In the genomic region with DNA sequence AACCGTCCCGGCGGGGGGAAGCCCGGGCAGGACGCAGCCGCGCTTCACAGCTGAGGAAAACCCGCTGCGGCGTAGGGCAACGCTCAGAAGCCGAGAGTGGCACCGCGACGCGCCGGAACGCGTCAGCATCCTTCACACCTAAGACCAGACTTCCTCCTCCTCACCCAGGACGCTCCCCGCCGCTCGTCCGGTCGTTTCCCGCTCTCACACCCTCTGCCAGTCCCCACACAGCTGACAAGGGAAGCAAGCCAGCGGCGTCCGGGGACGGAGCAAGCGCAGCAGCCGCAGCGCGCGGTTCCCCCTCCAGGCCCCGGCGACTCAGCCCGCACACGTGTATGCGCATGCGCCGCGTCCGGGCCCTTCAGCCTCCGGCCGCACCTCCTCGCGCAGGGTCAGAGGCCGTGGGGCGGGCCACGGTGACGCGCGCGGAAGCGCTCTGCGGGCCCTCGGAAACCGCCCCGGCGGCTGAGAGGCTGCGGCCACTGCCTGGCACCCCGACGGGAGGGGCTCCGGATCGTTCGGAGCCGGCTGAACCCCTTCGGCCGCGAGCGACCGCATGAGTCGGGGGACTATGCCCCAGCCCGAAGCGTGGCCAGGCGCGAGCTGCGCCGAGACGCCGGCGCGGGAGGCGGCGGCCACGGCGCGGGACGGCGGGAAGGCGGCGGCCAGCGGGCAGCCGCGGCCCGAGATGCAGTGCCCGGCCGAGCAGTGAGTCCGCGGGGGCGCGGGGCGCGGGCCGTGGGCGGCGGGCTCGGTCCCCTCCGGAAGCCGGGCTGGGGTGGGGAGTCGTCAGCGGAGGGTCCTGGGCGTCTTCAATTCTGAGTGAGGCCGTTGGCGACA, we compare ENCODE assay signal across 1 cellular context.
TF ChIP-seq lines count a peak whose summit lies in the region.

A gene (plus strand): TSS at position 449 of the 840 bp plus-strand sequence. CDS start 108 bp downstream, at position 557.

TF ChIP-seq in H1, 55 proteins besides CTCF, POLR2A, EP300 and RAD21:
- TF ChIP-seq KDM5A (IDR thresholded peaks at IDR 0.05; ENCODE audit: low read length) (no peak), CHD2 (IDR thresholded peaks at IDR 0.05; ENCODE audit: low read length) (no peak), RXRA (IDR thresholded peaks at IDR 0.05; ENCODE audit: insufficient read depth, low read depth, low read length) (no peak), JUND (IDR thresholded peaks at IDR 0.05; ENCODE audit: low read length) (no peak), BACH1 (IDR thresholded peaks at IDR 0.05; ENCODE audit: low read length) (peak; percentile 74), EGR1 (IDR thresholded peaks at IDR 0.05; ENCODE audit: borderline replicate concordance, low read depth, low read length) (no peak), HDAC2 (IDR thresholded peaks at IDR 0.05; ENCODE audit: borderline replicate concordance in 1 of 2, low read depth in 2 of 2, low read length in 2 of 2) (peak; percentile 69 to 77; a peak in 2 of 4 replicates), TCF12 (IDR thresholded peaks at IDR 0.05; ENCODE audit: low read depth, low read length) (no peak), NANOG (IDR thresholded peaks at IDR 0.05; ENCODE audit: insufficient read depth, low read depth, low read length, poor library complexity, severe bottlenecking) (no peak), KDM1A (IDR thresholded peaks at IDR 0.05; ENCODE audit: borderline replicate concordance, low read length) (no peak), FOSL1 (IDR thresholded peaks at IDR 0.05; ENCODE audit: insufficient read depth, low read depth, low read length) (no peak), CREB1 (IDR thresholded peaks at IDR 0.05) (peak; percentile 61; the same call in 1 of the 2 replicates), EZH2 (IDR thresholded peaks at IDR 0.05; ENCODE audit: low read depth, low read length, severe bottlenecking) (peak; percentile 51), RFX5 (IDR thresholded peaks at IDR 0.05; ENCODE audit: borderline replicate concordance, low read depth, low read length) (no peak), GABPA (IDR thresholded peaks at IDR 0.05; ENCODE audit: borderline replicate concordance, insufficient read depth, low read length) (no peak), MAFK (IDR thresholded peaks at IDR 0.05; ENCODE audit: low read depth, low read length) (no peak), ASH2L (IDR thresholded peaks at IDR 0.05; ENCODE audit: low read length) (peak; percentile 64), SRF (IDR thresholded peaks at IDR 0.05; ENCODE audit: low read depth, low read length) (no peak), KDM4A (IDR thresholded peaks at IDR 0.05; ENCODE audit: low read depth, low read length, severe bottlenecking) (peak; percentile 87), RNF2 (IDR thresholded peaks at IDR 0.05; ENCODE audit: borderline replicate concordance, low read depth, low read length, missing control alignments, poor library complexity, severe bottlenecking) (peak; percentile 30), CBX5 (IDR thresholded peaks at IDR 0.05; ENCODE audit: low read depth, low read length) (no peak), JUN (IDR thresholded peaks at IDR 0.05; ENCODE audit: low read depth, low read length) (no peak), NRF1 (IDR thresholded peaks at IDR 0.05; ENCODE audit: low read depth, low read length) (peak; percentile 67), ZNF274 (IDR thresholded peaks at IDR 0.05; ENCODE audit: borderline replicate concordance, extremely low read depth, low read length) (no peak), TAF1 (IDR thresholded peaks at IDR 0.05; ENCODE audit: low read depth, low read length) (peak; percentile 64; the same call in 1 of the 2 replicates), SIN3A (conservative IDR thresholded peaks at IDR 0.05 in 1 of 2, IDR thresholded peaks at IDR 0.05 in 1 of 2; ENCODE audit: low read depth in 1 of 2, low read length in 2 of 2) (peak in 1 of 2 experiments; percentile 58; a peak in 1 of 4 replicates), YY1 (IDR thresholded peaks at IDR 0.05; ENCODE audit: low read depth, low read length) (no peak), GTF2F1 (IDR thresholded peaks at IDR 0.05; ENCODE audit: borderline replicate concordance, low read depth, low read length) (no peak), BCL11A (IDR thresholded peaks at IDR 0.05; ENCODE audit: low read depth in 2 of 2, low read length in 2 of 2) (no peak), TBP (IDR thresholded peaks at IDR 0.05; ENCODE audit: low read depth, low read length) (peak; percentile 42; the same call in 1 of the 2 replicates), CHD1 (IDR thresholded peaks at IDR 0.05; ENCODE audit: low read depth, low read length) (no peak), CEBPB (IDR thresholded peaks at IDR 0.05; ENCODE audit: low read depth, low read length) (no peak), RBBP5 (IDR thresholded peaks at IDR 0.05; ENCODE audit: borderline replicate concordance, low read depth, low read length) (peak; percentile 80), SUZ12 (IDR thresholded peaks at IDR 0.05; ENCODE audit: low read length) (no peak), SAP30 (IDR thresholded peaks at IDR 0.05; ENCODE audit: insufficient read depth, insufficient replicate concordance, low read length) (no peak), SP1 (IDR thresholded peaks at IDR 0.05; ENCODE audit: low read depth, low read length) (no peak), PHF8 (conservative IDR thresholded peaks at IDR 0.05; ENCODE audit: low read depth, low read length) (peak; percentile 61), SP4 (IDR thresholded peaks at IDR 0.05; ENCODE audit: low read length) (no peak)
- TF ChIP-seq, protein P1, sequence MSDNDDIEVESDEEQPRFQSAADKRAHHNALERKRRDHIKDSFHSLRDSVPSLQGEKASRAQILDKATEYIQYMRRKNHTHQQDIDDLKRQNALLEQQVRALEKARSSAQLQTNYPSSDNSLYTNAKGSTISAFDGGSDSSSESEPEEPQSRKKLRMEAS (IDR thresholded peaks at IDR 0.05): peak; percentile 95
- TF ChIP-seq, protein P2, sequence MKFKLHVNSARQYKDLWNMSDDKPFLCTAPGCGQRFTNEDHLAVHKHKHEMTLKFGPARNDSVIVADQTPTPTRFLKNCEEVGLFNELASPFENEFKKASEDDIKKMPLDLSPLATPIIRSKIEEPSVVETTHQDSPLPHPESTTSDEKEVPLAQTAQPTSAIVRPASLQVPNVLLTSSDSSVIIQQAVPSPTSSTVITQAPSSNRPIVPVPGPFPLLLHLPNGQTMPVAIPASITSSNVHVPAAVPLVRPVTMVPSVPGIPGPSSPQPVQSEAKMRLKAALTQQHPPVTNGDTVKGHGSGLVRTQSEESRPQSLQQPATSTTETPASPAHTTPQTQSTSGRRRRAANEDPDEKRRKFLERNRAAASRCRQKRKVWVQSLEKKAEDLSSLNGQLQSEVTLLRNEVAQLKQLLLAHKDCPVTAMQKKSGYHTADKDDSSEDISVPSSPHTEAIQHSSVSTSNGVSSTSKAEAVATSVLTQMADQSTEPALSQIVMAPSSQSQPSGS (IDR thresholded peaks at IDR 0.05; ENCODE audit: low read length): no peak
- TF ChIP-seq, protein P3, sequence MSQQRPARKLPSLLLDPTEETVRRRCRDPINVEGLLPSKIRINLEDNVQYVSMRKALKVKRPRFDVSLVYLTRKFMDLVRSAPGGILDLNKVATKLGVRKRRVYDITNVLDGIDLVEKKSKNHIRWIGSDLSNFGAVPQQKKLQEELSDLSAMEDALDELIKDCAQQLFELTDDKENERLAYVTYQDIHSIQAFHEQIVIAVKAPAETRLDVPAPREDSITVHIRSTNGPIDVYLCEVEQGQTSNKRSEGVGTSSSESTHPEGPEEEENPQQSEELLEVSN (IDR thresholded peaks at IDR 0.05): peak; percentile 99
- TF ChIP-seq, protein P4, sequence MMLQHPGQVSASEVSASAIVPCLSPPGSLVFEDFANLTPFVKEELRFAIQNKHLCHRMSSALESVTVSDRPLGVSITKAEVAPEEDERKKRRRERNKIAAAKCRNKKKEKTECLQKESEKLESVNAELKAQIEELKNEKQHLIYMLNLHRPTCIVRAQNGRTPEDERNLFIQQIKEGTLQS (IDR thresholded peaks at IDR 0.05; ENCODE audit: insufficient read depth, low read depth, low read length): no peak
- TF ChIP-seq, protein P5, sequence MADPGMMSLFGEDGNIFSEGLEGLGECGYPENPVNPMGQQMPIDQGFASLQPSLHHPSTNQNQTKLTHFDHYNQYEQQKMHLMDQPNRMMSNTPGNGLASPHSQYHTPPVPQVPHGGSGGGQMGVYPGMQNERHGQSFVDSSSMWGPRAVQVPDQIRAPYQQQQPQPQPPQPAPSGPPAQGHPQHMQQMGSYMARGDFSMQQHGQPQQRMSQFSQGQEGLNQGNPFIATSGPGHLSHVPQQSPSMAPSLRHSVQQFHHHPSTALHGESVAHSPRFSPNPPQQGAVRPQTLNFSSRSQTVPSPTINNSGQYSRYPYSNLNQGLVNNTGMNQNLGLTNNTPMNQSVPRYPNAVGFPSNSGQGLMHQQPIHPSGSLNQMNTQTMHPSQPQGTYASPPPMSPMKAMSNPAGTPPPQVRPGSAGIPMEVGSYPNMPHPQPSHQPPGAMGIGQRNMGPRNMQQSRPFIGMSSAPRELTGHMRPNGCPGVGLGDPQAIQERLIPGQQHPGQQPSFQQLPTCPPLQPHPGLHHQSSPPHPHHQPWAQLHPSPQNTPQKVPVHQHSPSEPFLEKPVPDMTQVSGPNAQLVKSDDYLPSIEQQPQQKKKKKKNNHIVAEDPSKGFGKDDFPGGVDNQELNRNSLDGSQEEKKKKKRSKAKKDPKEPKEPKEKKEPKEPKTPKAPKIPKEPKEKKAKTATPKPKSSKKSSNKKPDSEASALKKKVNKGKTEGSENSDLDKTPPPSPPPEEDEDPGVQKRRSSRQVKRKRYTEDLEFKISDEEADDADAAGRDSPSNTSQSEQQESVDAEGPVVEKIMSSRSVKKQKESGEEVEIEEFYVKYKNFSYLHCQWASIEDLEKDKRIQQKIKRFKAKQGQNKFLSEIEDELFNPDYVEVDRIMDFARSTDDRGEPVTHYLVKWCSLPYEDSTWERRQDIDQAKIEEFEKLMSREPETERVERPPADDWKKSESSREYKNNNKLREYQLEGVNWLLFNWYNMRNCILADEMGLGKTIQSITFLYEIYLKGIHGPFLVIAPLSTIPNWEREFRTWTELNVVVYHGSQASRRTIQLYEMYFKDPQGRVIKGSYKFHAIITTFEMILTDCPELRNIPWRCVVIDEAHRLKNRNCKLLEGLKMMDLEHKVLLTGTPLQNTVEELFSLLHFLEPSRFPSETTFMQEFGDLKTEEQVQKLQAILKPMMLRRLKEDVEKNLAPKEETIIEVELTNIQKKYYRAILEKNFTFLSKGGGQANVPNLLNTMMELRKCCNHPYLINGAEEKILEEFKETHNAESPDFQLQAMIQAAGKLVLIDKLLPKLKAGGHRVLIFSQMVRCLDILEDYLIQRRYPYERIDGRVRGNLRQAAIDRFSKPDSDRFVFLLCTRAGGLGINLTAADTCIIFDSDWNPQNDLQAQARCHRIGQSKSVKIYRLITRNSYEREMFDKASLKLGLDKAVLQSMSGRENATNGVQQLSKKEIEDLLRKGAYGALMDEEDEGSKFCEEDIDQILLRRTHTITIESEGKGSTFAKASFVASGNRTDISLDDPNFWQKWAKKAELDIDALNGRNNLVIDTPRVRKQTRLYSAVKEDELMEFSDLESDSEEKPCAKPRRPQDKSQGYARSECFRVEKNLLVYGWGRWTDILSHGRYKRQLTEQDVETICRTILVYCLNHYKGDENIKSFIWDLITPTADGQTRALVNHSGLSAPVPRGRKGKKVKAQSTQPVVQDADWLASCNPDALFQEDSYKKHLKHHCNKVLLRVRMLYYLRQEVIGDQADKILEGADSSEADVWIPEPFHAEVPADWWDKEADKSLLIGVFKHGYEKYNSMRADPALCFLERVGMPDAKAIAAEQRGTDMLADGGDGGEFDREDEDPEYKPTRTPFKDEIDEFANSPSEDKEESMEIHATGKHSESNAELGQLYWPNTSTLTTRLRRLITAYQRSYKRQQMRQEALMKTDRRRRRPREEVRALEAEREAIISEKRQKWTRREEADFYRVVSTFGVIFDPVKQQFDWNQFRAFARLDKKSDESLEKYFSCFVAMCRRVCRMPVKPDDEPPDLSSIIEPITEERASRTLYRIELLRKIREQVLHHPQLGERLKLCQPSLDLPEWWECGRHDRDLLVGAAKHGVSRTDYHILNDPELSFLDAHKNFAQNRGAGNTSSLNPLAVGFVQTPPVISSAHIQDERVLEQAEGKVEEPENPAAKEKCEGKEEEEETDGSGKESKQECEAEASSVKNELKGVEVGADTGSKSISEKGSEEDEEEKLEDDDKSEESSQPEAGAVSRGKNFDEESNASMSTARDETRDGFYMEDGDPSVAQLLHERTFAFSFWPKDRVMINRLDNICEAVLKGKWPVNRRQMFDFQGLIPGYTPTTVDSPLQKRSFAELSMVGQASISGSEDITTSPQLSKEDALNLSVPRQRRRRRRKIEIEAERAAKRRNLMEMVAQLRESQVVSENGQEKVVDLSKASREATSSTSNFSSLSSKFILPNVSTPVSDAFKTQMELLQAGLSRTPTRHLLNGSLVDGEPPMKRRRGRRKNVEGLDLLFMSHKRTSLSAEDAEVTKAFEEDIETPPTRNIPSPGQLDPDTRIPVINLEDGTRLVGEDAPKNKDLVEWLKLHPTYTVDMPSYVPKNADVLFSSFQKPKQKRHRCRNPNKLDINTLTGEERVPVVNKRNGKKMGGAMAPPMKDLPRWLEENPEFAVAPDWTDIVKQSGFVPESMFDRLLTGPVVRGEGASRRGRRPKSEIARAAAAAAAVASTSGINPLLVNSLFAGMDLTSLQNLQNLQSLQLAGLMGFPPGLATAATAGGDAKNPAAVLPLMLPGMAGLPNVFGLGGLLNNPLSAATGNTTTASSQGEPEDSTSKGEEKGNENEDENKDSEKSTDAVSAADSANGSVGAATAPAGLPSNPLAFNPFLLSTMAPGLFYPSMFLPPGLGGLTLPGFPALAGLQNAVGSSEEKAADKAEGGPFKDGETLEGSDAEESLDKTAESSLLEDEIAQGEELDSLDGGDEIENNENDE (IDR thresholded peaks at IDR 0.05; ENCODE audit: insufficient replicate concordance, low read length): no peak
